Comparison of ENCODE assay signal across 8 cellular contexts in the genomic region with DNA sequence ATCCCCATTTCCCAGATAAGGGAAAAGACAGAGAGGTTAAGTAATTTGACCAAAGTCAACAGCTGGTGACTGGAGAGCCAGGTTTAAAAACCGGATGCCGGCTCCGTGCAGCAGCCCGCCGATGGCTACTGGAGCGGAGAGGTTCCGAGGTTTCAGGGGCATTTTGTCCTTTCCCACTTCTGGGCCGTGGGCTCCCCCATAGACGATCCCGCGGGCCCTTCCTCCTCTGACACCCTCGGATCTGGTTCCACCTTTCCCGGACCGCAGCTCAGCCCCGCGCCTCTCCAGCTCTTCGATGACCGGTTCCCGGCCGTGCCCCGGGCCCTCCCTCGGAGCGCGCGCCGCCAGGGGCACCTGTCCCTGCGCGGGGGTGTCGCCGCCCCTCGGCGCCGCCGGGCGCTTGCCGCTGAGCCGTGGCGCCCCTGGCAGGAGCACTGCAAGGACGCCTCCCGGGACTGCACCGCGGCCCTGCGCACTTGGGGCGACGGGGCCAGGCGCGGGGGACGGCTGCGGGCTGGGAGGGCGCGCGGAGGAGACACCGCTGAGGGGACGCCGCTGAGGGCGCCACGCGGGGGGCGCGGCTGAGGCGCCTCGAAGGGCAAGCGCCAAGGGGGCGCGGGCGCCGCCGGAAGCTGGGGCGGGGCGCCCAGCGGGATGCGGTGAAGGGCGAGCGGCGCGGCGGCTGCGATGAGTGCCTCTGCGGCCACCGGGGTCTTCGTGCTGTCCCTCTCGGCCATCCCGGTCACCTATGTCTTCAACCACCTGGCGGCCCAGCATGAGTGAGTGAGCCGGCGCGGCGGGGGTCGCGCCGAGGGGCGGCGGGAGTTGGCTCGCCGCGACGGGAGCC. TPM values are rescaled to one million over a fixed set of nuclear protein-coding genes. Genes with fewer than 3 reads are reported as not detected.
A peak's percentile ranks its signal among the peaks of the same experiment; 100 is the strongest.
DNase-seq lines count a peak whose midpoint lies in the region; ATAC-seq, FAIRE-seq and TF ChIP-seq lines count a peak whose summit lies in the region.

Gene TM6SF1 (plus strand): TSS at position 652 of the 847 bp plus-strand sequence. CDS start 36 bp downstream, at position 688.

- peak within 1 kb of the TSS; percentile 36; the same call in 1 of the 2 replicates for H3K4me2 ChIP-seq in HepG2 (ENCODE audit: low read depth, low read length)

- H3K27ac ChIP-seq in ACC112 (ENCODE audit: low read depth, low read length), result no peak within 1 kb of the TSS
- peak within 1 kb of the TSS; percentile 12 for H3K27ac ChIP-seq in cingulate gyrus (ENCODE audit: low read depth, low read length)
- no peak within 1 kb of the TSS for H3K27ac ChIP-seq in HepG2 (ENCODE audit: extremely low read length, insufficient read depth, low read length)
- peak within 1 kb of the TSS; percentile 55 for H3K27ac ChIP-seq in suprapubic skin

- H3K4me1 ChIP-seq in ACC112 (ENCODE audit: control insufficient read depth, insufficient read depth, low read length, unreplicated experiment) (peaks cover 12% of the 10 kb centered on the region), HepG2 (ENCODE audit: insufficient read depth, low read length) (no peaks in the 10 kb centered on the region), suprapubic skin (peaks cover 17% of the 10 kb centered on the region)

- H3K27me3 ChIP-seq in ACC112 (ENCODE audit: insufficient read depth, low read length) (peaks cover 29% of the 10 kb centered on the region), HepG2 (ENCODE audit: control insufficient read depth in 1 of 2, insufficient read depth in 2 of 2, low read length in 2 of 2) (peaks cover 0 to 40% of the 10 kb centered on the region in 2 experiments; a peak in 2 of 5 replicates), suprapubic skin (peaks cover 50% of the 10 kb centered on the region)

- POLR2A ChIA-PET in HepG2 (lab: Yijun Ruan, JAX), result no interaction called here

- CTCF ChIA-PET in HepG2 (lab: Yijun Ruan, JAX; ENCODE audit: low intra/inter-chr PET ratio, low total read pairs), result no interaction called here

- in situ Hi-C loops in HepG2 (cut with HindIII; ENCODE audit: extremely low pct_ligation_motif_present, low pct_unique_long_range_greater_than_20kb), result no loop called here

- H3K79me2 ChIP-seq in ACC112 (ENCODE audit: control insufficient read depth, insufficient read depth, low read length, unreplicated experiment) (no peaks in the 10 kb centered on the region), HepG2 (ENCODE audit: insufficient read depth, low read length) (no peaks in the 10 kb centered on the region)

- ATAC-seq in GM18511 (IDR thresholded peaks at IDR 0.05; ENCODE audit: unreplicated experiment), result peak; percentile 45
- ATAC-seq in HepG2, result peak; percentile 45

- TF ChIP-seq EP300 in HepG2 (IDR thresholded peaks at IDR 0.05; ENCODE audit: low read depth in 2 of 2, low read length in 2 of 2) (no peak), HepG2 (CRISPR knock-in tag; IDR thresholded peaks at IDR 0.05; ENCODE audit: borderline replicate concordance) (no peak), suprapubic skin (IDR thresholded peaks at IDR 0.05) (no peak)

- no peak within 1 kb of the TSS for H3K9ac ChIP-seq in HepG2 (ENCODE audit: insufficient read depth, low read depth, low read length)

- H4K20me1 ChIP-seq in HepG2 (ENCODE audit: insufficient read depth, low read length), result no peaks in the 10 kb centered on the region

- H3K4me3 ChIP-seq in ACC112 (ENCODE audit: low read depth, low read length), result peak within 1 kb of the TSS; percentile 75
- H3K4me3 ChIP-seq in HepG2 (replicated peaks in 1 of 3; ENCODE audit: insufficient read depth in 1 of 3, low read depth in 2 of 3, low read length in 3 of 3), result peak within 1 kb of the TSS in 1 of 3 experiments; percentile 52; a peak in 2 of 6 replicates
- peak within 1 kb of the TSS; percentile 65 for H3K4me3 ChIP-seq in suprapubic skin

- H3K9me3 ChIP-seq in HepG2 (ENCODE audit: low read length) (no peaks in the 10 kb centered on the region), suprapubic skin (no peaks in the 10 kb centered on the region)

- no peak for TF ChIP-seq CTCF in HepG2 (CRISPR knock-in tag; IDR thresholded peaks at IDR 0.05)
- TF ChIP-seq CTCF in suprapubic skin (IDR thresholded peaks at IDR 0.05), result no peak

- no TSS peak for BruUV-seq in HepG2 (replicated peaks; lab: Mats Ljungman, UMichigan)

- DNase-seq in OCI-M1 (lab: John Stamatoyannopoulos, UW), result peak; percentile 79
- DNase-seq in HepG2 (ENCODE audit: low spot score), result no peak
- DNase-seq in suprapubic skin (ENCODE audit: low spot score in 2 of 2), result no peak
- no peak for DNase-seq in GDM1 (lab: John Stamatoyannopoulos, UW)
- DNase-seq in HT-29 (ENCODE audit: low spot score), result no peak

- WGBS in HepG2 (ENCODE audit: low lambda C conversion rate), result 50% methylated on average over 24 of the region's 97 CpGs
- under 1% methylated on average over 32 of the region's 97 CpGs for WGBS in suprapubic skin

- intact Hi-C loops in HepG2 (cut with micrococcal nuclease; ENCODE audit: unreplicated experiment), result no loop called here

- TF ChIP-seq RAD21 in HepG2 (CRISPR knock-in tag; IDR thresholded peaks at IDR 0.05), result no peak

- H3K36me3 ChIP-seq in ACC112 (ENCODE audit: insufficient read depth, low read length) (no peaks in the 10 kb centered on the region), HepG2 (replicated peaks in 1 of 2; ENCODE audit: control insufficient read depth in 1 of 2, insufficient read depth in 2 of 2, low read length in 2 of 2) (no peaks in the 10 kb centered on the region), suprapubic skin (no peaks in the 10 kb centered on the region)

- FAIRE-seq in HepG2 (lab: Jason Lieb, UNC), result no peak

- peak within 1 kb of the TSS; percentile 89 for H2AFZ ChIP-seq in ACC112 (ENCODE audit: low read length, unreplicated experiment)
- H2AFZ ChIP-seq in HepG2 (ENCODE audit: low read length), result no peak within 1 kb of the TSS

- no peak for TF ChIP-seq POLR2A in HepG2 (IDR thresholded peaks at IDR 0.05; ENCODE audit: insufficient read depth in 1 of 2, low read depth in 2 of 2, low read length in 2 of 2)
- TF ChIP-seq POLR2A in suprapubic skin (IDR thresholded peaks at IDR 0.05), result no peak

TF ChIP-seq in HepG2, 621 proteins besides CTCF, POLR2A, EP300 and RAD21:
- no peak for TF ChIP-seq ZNF30 (CRISPR knock-in tag; IDR thresholded peaks at IDR 0.05)
- TF ChIP-seq NCOA2 (CRISPR knock-in tag; IDR thresholded peaks at IDR 0.05), result no peak
- no peak for TF ChIP-seq CC2D1A (CRISPR knock-in tag; IDR thresholded peaks at IDR 0.05)
- no peak for TF ChIP-seq ZNF207 (IDR thresholded peaks at IDR 0.05; ENCODE audit: borderline replicate concordance)
- TF ChIP-seq ZNF629 (CRISPR knock-in tag; conservative IDR thresholded peaks at IDR 0.05), result peak; percentile 58
- peak; percentile 49; the same call in 1 of the 2 replicates for TF ChIP-seq ZNF768 (CRISPR knock-in tag; IDR thresholded peaks at IDR 0.05)
- TF ChIP-seq ZNF879 (CRISPR knock-in tag; IDR thresholded peaks at IDR 0.05), result no peak

RNA-seq across cellular contexts. Expression of gene TM6SF1, which starts in this region (rescaled TPM):
- not detected in 2 replicates for total RNA-seq in HepG2 (2016; rRNA removed; fragmentation: Illumina TruSeq; extraction: Trizol)
- not detected in 2 replicates for total RNA-seq in HepG2 (2016; cell fraction: cytosol; rRNA removed; fragmentation: Illumina TruSeq; extraction: Trizol; ENCODE audit: low read depth)
- total RNA-seq in HepG2 (2016; cell fraction: insoluble cytoplasmic fraction; rRNA removed; fragmentation: Illumina TruSeq; extraction: Trizol), result not detected in 2 replicates
- total RNA-seq in HepG2 (2016; cell fraction: membrane; rRNA removed; fragmentation: Illumina TruSeq; extraction: Trizol), result not detected in 2 replicates
- not detected in 2 replicates for total RNA-seq in HepG2 (2016; cell fraction: nucleus; rRNA removed; fragmentation: Illumina TruSeq; extraction: Trizol)
- not detected in 2 replicates for polyA plus RNA-seq in HepG2 (2011; rRNA removed)
- not detected in 2 replicates for polyA plus RNA-seq in HepG2 (2011; cell fraction: cytosol; rRNA removed)
- not detected in 2 replicates for polyA plus RNA-seq in HepG2 (2011; cell fraction: nucleus; rRNA removed)
- not detected in 2 replicates for polyA plus RNA-seq in HepG2 (2012)
- polyA plus RNA-seq in HepG2 (2016; cell fraction: cytosol; fragmentation: Illumina TruSeq; extraction: Trizol; ENCODE audit: low read depth), result not detected in 2 replicates
- not detected in 2 replicates for polyA plus RNA-seq in HepG2 (2016; cell fraction: insoluble cytoplasmic fraction; fragmentation: Illumina TruSeq; extraction: Trizol; ENCODE audit: low read depth)
- not detected in 2 replicates for polyA plus RNA-seq in HepG2 (2016; cell fraction: membrane; fragmentation: Illumina TruSeq; extraction: Trizol; ENCODE audit: low read depth)
- not detected in 2 replicates for polyA plus RNA-seq in HepG2 (2016; cell fraction: nucleus; fragmentation: Illumina TruSeq; extraction: Trizol; ENCODE audit: insufficient read depth, low read depth)
- polyA minus RNA-seq in HepG2 (2011; rRNA and poly(A)+ RNA removed; ENCODE audit: low replicate concordance), result not detected in 2 replicates
- polyA minus RNA-seq in HepG2 (2011; cell fraction: cytosol; rRNA and poly(A)+ RNA removed), result not detected in 2 replicates
- polyA minus RNA-seq in HepG2 (2011; cell fraction: nucleus; rRNA and poly(A)+ RNA removed), result not detected in 2 replicates
- 1 to 10 TPM; 1.6 to 2.7 (median 2.3) TPM for total RNA-seq in suprapubic skin
- total RNA-seq in HT-29 (2014; rRNA removed; shearing (Covaris generic)), result not detected in 2 replicates

Comparison
In these comparisons a context has a peak if more than half of its experiments do, and no peak if none do; other contexts are left out.
1. Peak in ATAC-seq and H3K4me2 ChIP-seq in HepG2; RNA of the gene not detected or under 1 TPM.
2. H3K27ac ChIP-seq: peak in cingulate gyrus (single experiment) and suprapubic skin (single experiment); none in ACC112 (single experiment) and HepG2 (single experiment).